Comparison of ENCODE assay signal across 12 cellular contexts in genomic region chr5:172799416-172799815, GRCh38. TPM values are rescaled to one million over a fixed set of nuclear protein-coding genes. Genes with fewer than 3 reads are reported as not detected.
DNase-seq lines count a peak whose midpoint lies in the region; ATAC-seq, FAIRE-seq and TF ChIP-seq lines count a peak whose summit lies in the region.
"Had no signal": no experiment of that assay in that cellular context is flagged by ENCODE, and none has a peak within 500 bp of the region (broad histone marks: within the 10 kb centered on the region; RNA-seq: fewer than 3 reads in every experiment).

No MANE protein-coding gene starts in this region.

- H3K9me3 ChIP-seq in left ventricle myocardium inferior (replicated peaks): no peaks in the 10 kb centered on the region
- no peaks in the 10 kb centered on the region for H3K9me3 ChIP-seq in endothelial cell of umbilical vein (replicated peaks; ENCODE audit: control insufficient read depth, insufficient read depth, low read length)
- no peaks in the 10 kb centered on the region for H3K9me3 ChIP-seq in neuronal stem cell (replicated peaks in 1 of 2; ENCODE audit: control insufficient read depth in 2 of 2, insufficient read depth in 1 of 2, low read depth in 1 of 2, low read length in 2 of 2)
- no peaks in the 10 kb centered on the region for H3K9me3 ChIP-seq in upper lobe of right lung

- no peak overlapping the region for H3K18ac ChIP-seq in neuronal stem cell (ENCODE audit: low read length)

- no TSS peak for BruUV-seq in endothelial cell of umbilical vein (replicated peaks; lab: Mats Ljungman, UMichigan)

- WGBS in neuronal stem cell (ENCODE audit: extremely low coverage in 2 of 2, insufficient read length in 2 of 2, insufficient replicate concordance in 1 of 2), 2 donors: no CpG with 5 or more reads among the region's 6 CpGs

- H3K9me3 Mint-ChIP-seq in activated naive CD8-positive, alpha-beta T cell treated with anti-CD3 and anti-CD28 coated beads for 36 hours: no peaks in the 10 kb centered on the region

- H3K27ac ChIP-seq in left ventricle myocardium inferior (replicated peaks) (peak overlapping the region; percentile 27), endothelial cell of umbilical vein (ENCODE audit: insufficient read depth, low read depth, low read length) (peak overlapping the region; percentile 77), neuronal stem cell (replicated peaks; ENCODE audit: low read length) (no peak overlapping the region), upper lobe of right lung (peak overlapping the region; percentile 77)
- H3K27ac ChIP-seq: SK-N-MC had no signal

- H3K79me2 ChIP-seq in endothelial cell of umbilical vein (ENCODE audit: control insufficient read depth, insufficient read depth, low read length): no peaks in the 10 kb centered on the region

- no peak overlapping the region for H2BK120ac ChIP-seq in neuronal stem cell (ENCODE audit: low read depth, low read length)

- H4K91ac ChIP-seq in neuronal stem cell (ENCODE audit: low read depth, low read length, poor library complexity): no peak overlapping the region

- no peak overlapping the region for H2BK15ac ChIP-seq in neuronal stem cell (ENCODE audit: low read length)

- dilution Hi-C loops in endothelial cell of umbilical vein (cut with MboI; ENCODE audit: extremely low pct_ligation_motif_present, low sequenced_read_pairs): no loop called here

- no peaks in the 10 kb centered on the region for H3K27me3 Mint-ChIP-seq in activated naive CD8-positive, alpha-beta T cell treated with anti-CD3 and anti-CD28 coated beads for 36 hours

- peaks cover 6% of the 10 kb centered on the region for H3K4me1 Mint-ChIP-seq in activated naive CD8-positive, alpha-beta T cell treated with anti-CD3 and anti-CD28 coated beads for 36 hours

- no peak overlapping the region for H2BK12ac ChIP-seq in neuronal stem cell (ENCODE audit: low read length)

- H3K4me1 ChIP-seq in left ventricle myocardium inferior (peaks cover 16% of the 10 kb centered on the region), endothelial cell of umbilical vein (ENCODE audit: control insufficient read depth, extremely low read depth, insufficient read depth, low read length) (peaks cover 46% of the 10 kb centered on the region), neuronal stem cell (ENCODE audit: control insufficient read depth in 2 of 2, insufficient read depth in 1 of 2, low read depth in 1 of 2, low read length in 2 of 2) (peaks cover 0 to 2% of the 10 kb centered on the region in 2 donors), upper lobe of right lung (peaks cover 65% of the 10 kb centered on the region)

- no peak overlapping the region for H3K9ac ChIP-seq in endothelial cell of umbilical vein (replicated peaks; ENCODE audit: extremely low read depth, insufficient read depth, low read length)
- no peak overlapping the region for H3K9ac ChIP-seq in neuronal stem cell (ENCODE audit: low read depth, low read length, poor library complexity)

- no peak overlapping the region for H2AK5ac ChIP-seq in neuronal stem cell (ENCODE audit: low read depth, low read length)

- H3K36me3 ChIP-seq in left ventricle myocardium inferior: no peaks in the 10 kb centered on the region
- no peaks in the 10 kb centered on the region for H3K36me3 ChIP-seq in endothelial cell of umbilical vein (ENCODE audit: control insufficient read depth in 2 of 2, extremely low read depth in 1 of 2, insufficient read depth in 2 of 2, low read length in 2 of 2)
- H3K36me3 ChIP-seq in neuronal stem cell (replicated peaks in 1 of 2; ENCODE audit: control insufficient read depth in 2 of 2, insufficient read depth in 2 of 2, low read length in 2 of 2): no peaks in the 10 kb centered on the region
- no peaks in the 10 kb centered on the region for H3K36me3 ChIP-seq in upper lobe of right lung

- no peak overlapping the region for H3K4ac ChIP-seq in neuronal stem cell (ENCODE audit: low read length)

- H3K4me3 Mint-ChIP-seq in activated naive CD8-positive, alpha-beta T cell treated with anti-CD3 and anti-CD28 coated beads for 36 hours: no peak overlapping the region

- H3K4me2 ChIP-seq in endothelial cell of umbilical vein (ENCODE audit: insufficient read depth, low read length): no peak overlapping the region
- no peak overlapping the region for H3K4me2 ChIP-seq in neuronal stem cell (ENCODE audit: insufficient read depth, low read length, poor library complexity, severe bottlenecking)

- no peak for TF ChIP-seq POLR2A in endothelial cell of umbilical vein (IDR thresholded peaks at IDR 0.05; ENCODE audit: low read depth, low read length)

- no peak for ATAC-seq in Right ventricle myocardium superior (ENCODE audit: poor library complexity)
- ATAC-seq in upper lobe of right lung: no peak

- POLR2A ChIA-PET in endothelial cell of umbilical vein (lab: Charles Lee): no interaction called here

- CTCF ChIA-PET in endothelial cell of umbilical vein (lab: Charles Lee): interaction anchor here (0.9 to 2.2 kb wide), 3 partner anchors 27 to 62 kb away, joined by 3 to 6 read pairs (median 3); no protein-coding TSS in a partner anchor

- no peaks in the 10 kb centered on the region for H3K79me1 ChIP-seq in neuronal stem cell (ENCODE audit: low read depth, low read length)

- intact Hi-C loops in left ventricle myocardium inferior (cut with micrococcal nuclease): no loop called here
- intact Hi-C loops in Right ventricle myocardium superior (cut with DNase I): no loop called here
- intact Hi-C loops in endothelial cell of umbilical vein (cut with micrococcal nuclease): no loop called here
- intact Hi-C loops in upper lobe of right lung (cut with DNase I): no loop called here

- no peak for FAIRE-seq in endothelial cell of umbilical vein (lab: Jason Lieb, UNC)

- TF ChIP-seq CTCF in left ventricle myocardium inferior (IDR thresholded peaks at IDR 0.05; ENCODE audit: borderline replicate concordance) (no peak), endothelial cell of umbilical vein (IDR thresholded peaks at IDR 0.05; ENCODE audit: extremely low read depth in 1 of 2, insufficient read depth in 1 of 2, low read depth in 1 of 2, low read length in 2 of 2) (no peak), upper lobe of right lung (IDR thresholded peaks at IDR 0.05) (no peak)

- H2AFZ ChIP-seq in endothelial cell of umbilical vein (ENCODE audit: low read depth, low read length) (no peak overlapping the region), neuronal stem cell (ENCODE audit: low read length) (peak overlapping the region; percentile 84)

- no peak overlapping the region for H2BK5ac ChIP-seq in neuronal stem cell (ENCODE audit: low read length)

- no peak overlapping the region for H4K8ac ChIP-seq in neuronal stem cell (ENCODE audit: low read depth, low read length)

- no peak overlapping the region for H3K4me3 ChIP-seq in left ventricle myocardium inferior
- H3K4me3 ChIP-seq in endothelial cell of umbilical vein (replicated peaks in 1 of 3; ENCODE audit: insufficient read depth in 1 of 3, low read depth in 1 of 3, low read length in 3 of 3): no peak overlapping the region
- H3K4me3 ChIP-seq in neuronal stem cell (ENCODE audit: low read length in 2 of 2): no peak overlapping the region
- H3K4me3 ChIP-seq in upper lobe of right lung: no peak overlapping the region
- H3K4me3 ChIP-seq: SK-N-MC had no signal

- H3K23ac ChIP-seq in neuronal stem cell (ENCODE audit: low read depth, low read length, poor library complexity): no peak overlapping the region

- H3K36me3 Mint-ChIP-seq in activated naive CD8-positive, alpha-beta T cell treated with anti-CD3 and anti-CD28 coated beads for 36 hours: no peaks in the 10 kb centered on the region

- no peaks in the 10 kb centered on the region for H4K20me1 ChIP-seq in endothelial cell of umbilical vein (replicated peaks; ENCODE audit: control insufficient read depth, extremely low read depth, insufficient read depth, low read length)

- no peak overlapping the region for H3K27ac Mint-ChIP-seq in activated naive CD8-positive, alpha-beta T cell treated with anti-CD3 and anti-CD28 coated beads for 36 hours

- no peak for DNase-seq in left ventricle myocardium inferior
- DNase-seq in Right ventricle myocardium superior: no peak
- no peak for DNase-seq in endothelial cell of umbilical vein (ENCODE audit: low read depth, low spot score)
- DNase-seq in neuronal stem cell (ENCODE audit: low spot score): no peak
- peak; percentile 40 for DNase-seq in upper lobe of right lung
- no peak for DNase-seq in activated naive CD8-positive, alpha-beta T cell treated with anti-CD3 and anti-CD28 coated beads for 36 hours
- no peak for DNase-seq in OCI-M1 (lab: John Stamatoyannopoulos, UW)
- DNase-seq in activated T-cell treated with anti-CD3 and anti-CD28 coated beads, Interleukin-2, amount 50 U/mL, for 48 hours: no peak
- DNase-seq: ACHN; activated naive CD4-positive, alpha-beta T cell treated with anti-CD3 and anti-CD28 coated beads, Interleukin-2, amount 50 U/mL, for 16 hours; cerebellar nuclear complex had no signal

- no peak overlapping the region for H3K14ac ChIP-seq in neuronal stem cell (ENCODE audit: low read length)

- no peaks in the 10 kb centered on the region for H3K27me3 ChIP-seq in left ventricle myocardium inferior (ENCODE audit: low read depth)
- no peaks in the 10 kb centered on the region for H3K27me3 ChIP-seq in endothelial cell of umbilical vein (ENCODE audit: control insufficient read depth in 2 of 2, insufficient read depth in 2 of 2, low read length in 2 of 2)
- no peaks in the 10 kb centered on the region for H3K27me3 ChIP-seq in neuronal stem cell (ENCODE audit: control insufficient read depth in 3 of 3, insufficient read depth in 3 of 3, low read depth in 1 of 3, low read length in 3 of 3)
- no peaks in the 10 kb centered on the region for H3K27me3 ChIP-seq in upper lobe of right lung

- no peaks in the 10 kb centered on the region for H3K9me1 ChIP-seq in endothelial cell of umbilical vein (replicated peaks; ENCODE audit: control insufficient read depth, extremely low read depth, insufficient read depth, low read length)

RNA-seq across cellular contexts. Expression of gene DUSP1, which starts 28.4 kb away (rescaled TPM):
- total RNA-seq in left ventricle myocardium inferior (85.0 TPM), Right ventricle myocardium superior (122 TPM), endothelial cell of umbilical vein (36.1 and 46.5 TPM in 2 replicates), upper lobe of right lung (382 TPM)
- polyA plus RNA-seq in endothelial cell of umbilical vein: 157 and 196 TPM in 2 replicates
- 146 and 177 TPM in 2 replicates for polyA plus RNA-seq in endothelial cell of umbilical vein (2011; cell fraction: cytosol; rRNA removed)
- 244 and 322 TPM in 2 replicates for polyA plus RNA-seq in endothelial cell of umbilical vein (2011; cell fraction: nucleus; rRNA removed)
- polyA plus RNA-seq in endothelial cell of umbilical vein (2012): 129 and 131 TPM in 2 replicates
- 107 and 126 TPM in 2 replicates for polyA minus RNA-seq in endothelial cell of umbilical vein
- polyA minus RNA-seq in endothelial cell of umbilical vein (2011; cell fraction: cytosol; rRNA and poly(A)+ RNA removed): 130 TPM
- 151 and 252 TPM in 2 replicates for polyA minus RNA-seq in endothelial cell of umbilical vein (2011; cell fraction: nucleus; rRNA and poly(A)+ RNA removed)
- 10.2 TPM for polyA plus RNA-seq in neuronal stem cell (2013, experiment 1 of 2)
- polyA plus RNA-seq in neuronal stem cell (2013, experiment 2 of 2): 10.0 TPM
- 1 to 10 TPM; 8.7 to 8.9 TPM for total RNA-seq in activated naive CD8-positive, alpha-beta T cell treated with anti-CD3 and anti-CD28 coated beads for 36 hours

RNA-seq across cellular contexts. Expression of gene ERGIC1, which starts 34.6 kb away (rescaled TPM):
- total RNA-seq in left ventricle myocardium inferior (79.4 TPM), Right ventricle myocardium superior (75.5 TPM), endothelial cell of umbilical vein (105 and 118 TPM in 2 replicates), upper lobe of right lung (186 TPM)
- polyA plus RNA-seq in endothelial cell of umbilical vein: 109 and 115 TPM in 2 replicates
- polyA plus RNA-seq in endothelial cell of umbilical vein (2011; cell fraction: cytosol; rRNA removed): 84.9 and 98.4 TPM in 2 replicates
- polyA plus RNA-seq in endothelial cell of umbilical vein (2011; cell fraction: nucleus; rRNA removed): 63.2 and 75.9 TPM in 2 replicates
- 101 and 105 TPM in 2 replicates for polyA plus RNA-seq in endothelial cell of umbilical vein (2012)
- polyA minus RNA-seq in endothelial cell of umbilical vein: 189 and 212 TPM in 2 replicates
- polyA minus RNA-seq in endothelial cell of umbilical vein (2011; cell fraction: cytosol; rRNA and poly(A)+ RNA removed): 41.4 TPM
- polyA minus RNA-seq in endothelial cell of umbilical vein (2011; cell fraction: nucleus; rRNA and poly(A)+ RNA removed): 62.9 and 76.6 TPM in 2 replicates
- polyA plus RNA-seq in neuronal stem cell (2013, experiment 1 of 2): 73.5 TPM
- polyA plus RNA-seq in neuronal stem cell (2013, experiment 2 of 2): 73.3 TPM
- 10 to 100 TPM; 45.9 to 46.9 TPM for total RNA-seq in activated naive CD8-positive, alpha-beta T cell treated with anti-CD3 and anti-CD28 coated beads for 36 hours
